ENCODE assay signal across 19 cellular contexts in genomic region chr1:230900984-230901383, GRCh38. TPM values are rescaled to one million over a fixed set of nuclear protein-coding genes. Genes with fewer than 3 reads are reported as not detected.
DNase-seq lines count a peak whose midpoint lies in the region; ATAC-seq and TF ChIP-seq lines count a peak whose summit lies in the region.
"Had no signal": no experiment of that assay in that cellular context is flagged by ENCODE, and none has a peak within 500 bp of the region (broad histone marks: within the 10 kb centered on the region; RNA-seq: fewer than 3 reads in every experiment).

No MANE protein-coding gene starts in this region.

- H3K4me3 ChIP-seq in IMR-90 (ENCODE audit: insufficient read depth, low read depth, low read length) (no peak overlapping the region), coronary artery (no peak overlapping the region), upper lobe of left lung (no peak overlapping the region)
- H3K4me3 ChIP-seq: BLaER1 treated with 17β-estradiol and CSF1 and Interleukin-3, amounts not matched to agents 10 nM and 100 nM; MG63; SJCRH30 had no signal

- POLR2A ChIA-PET in IMR-90 (lab: Charles Lee; ENCODE audit: unreplicated experiment), result interaction anchor here (1.5 kb wide), 1 partner anchor 31 kb away, joined by 3 read pairs; no protein-coding TSS in a partner anchor

- ATAC-seq in IMR-90 (ENCODE audit: low read depth) (no peak), upper lobe of left lung (ENCODE audit: low FRiP score in 2 of 2) (peak; percentile 29 to 75)
- ATAC-seq: Panc1 had no signal

- H3K4ac ChIP-seq in IMR-90 (ENCODE audit: low read depth, low read length), result peak overlapping the region; percentile 58

- no peaks in the 10 kb centered on the region for H3K27me3 Mint-ChIP-seq in mesothelial cell of epicardium (ENCODE audit: low read depth)
- H3K27me3 Mint-ChIP-seq: IgD-negative memory B cell had no signal

- intact Hi-C loops in IMR-90 (cut with micrococcal nuclease), result loop anchor here (1.0 kb wide), 1 partner anchor 32 kb away; no protein-coding TSS in a partner anchor
- intact Hi-C loops in posterior cingulate gyrus (cut with DNase I), result no loop called here

- WGBS in IMR-90 (ENCODE audit: extremely low coverage in 2 of 2, insufficient read length in 1 of 2), 2 experiments, result 100% methylated on average over 1 of the region's 6 CpGs; no CpG with 5 or more reads in 1 of the 2 experiments
- WGBS in upper lobe of left lung, 2 donors, result 64 to 76% methylated on average over 6 of the region's 6 CpGs

- TF ChIP-seq CTCF in IMR-90 (conservative IDR thresholded peaks at IDR 0.05; ENCODE audit: low read depth, low read length), result no peak
- TF ChIP-seq CTCF in coronary artery (IDR thresholded peaks at IDR 0.05), result no peak
- no peak for TF ChIP-seq CTCF in mesothelial cell of epicardium (IDR thresholded peaks at IDR 0.05; ENCODE audit: unreplicated experiment)
- no peak for TF ChIP-seq CTCF in upper lobe of left lung (IDR thresholded peaks at IDR 0.05)
- TF ChIP-seq CTCF in GM10266 (IDR thresholded peaks at IDR 0.05; ENCODE audit: control insufficient read depth, insufficient read depth, low read depth, missing control alignments), result no peak

- DNase-seq in IMR-90, result no peak
- no peak for DNase-seq in coronary artery (ENCODE audit: low spot score)
- DNase-seq in mesothelial cell of epicardium (ENCODE audit: low spot score in 2 of 2, unreplicated experiment in 2 of 2), result no peak
- peak in 1 of 2 donors; percentile 70 for DNase-seq in upper lobe of left lung
- DNase-seq in posterior cingulate gyrus, result no peak
- DNase-seq in stimulated activated CD4-positive, alpha-beta T cell treated with anti-CD3 and anti-CD28 coated beads, Interleukin-2, amount 100 ng/mL, for 48 hours, result no peak
- DNase-seq in GM10266 (ENCODE audit: extremely low spot score), result no peak
- DNase-seq: DMS79 treated with DMSO at 0.1 percent for 48 hours, H9, Kasumi-1, MG63, NCI-H1092 treated with DMSO at 0.1 percent for 48 hours, NCI-H146, NCI-H526, SJCRH30 had no signal

- no peak overlapping the region for H3K4me3 Mint-ChIP-seq in mesothelial cell of epicardium
- H3K4me3 Mint-ChIP-seq: H9, IgD-negative memory B cell had no signal

- H3K9me3 Mint-ChIP-seq in mesothelial cell of epicardium, result no peaks in the 10 kb centered on the region
- H3K9me3 Mint-ChIP-seq: H9, IgD-negative memory B cell had no signal

- H3K14ac ChIP-seq in IMR-90 (replicated peaks; ENCODE audit: low read depth, low read length), result peak overlapping the region; percentile 83; the same call in 1 of the 2 replicates

- H4K8ac ChIP-seq in IMR-90 (ENCODE audit: low read depth in 2 of 2, low read length in 2 of 2), result peak overlapping the region; percentile 39 to 63

- peak overlapping the region; percentile 88 for H2BK5ac ChIP-seq in IMR-90 (ENCODE audit: low read depth, low read length, poor library complexity, severe bottlenecking)

- H3K4me2 ChIP-seq in IMR-90 (ENCODE audit: low read depth, low read length), result no peak overlapping the region
- H3K4me2 ChIP-seq: BLaER1 treated with 17β-estradiol and CSF1 and Interleukin-3, amounts not matched to agents 10 nM and 100 nM had no signal

- peak overlapping the region; percentile 91 for H2AK5ac ChIP-seq in IMR-90 (ENCODE audit: low read depth, low read length)

- peak overlapping the region; percentile 62; the same call in 1 of the 2 replicates for H4K5ac ChIP-seq in IMR-90 (ENCODE audit: low read depth, low read length)

- peak overlapping the region; percentile 39 for H3K18ac ChIP-seq in IMR-90 (ENCODE audit: low read depth, low read length)

- TF ChIP-seq EP300 in upper lobe of left lung (IDR thresholded peaks at IDR 0.05), result no peak

- peak overlapping the region; percentile 78 for H4K91ac ChIP-seq in IMR-90 (ENCODE audit: insufficient read depth, low read depth, low read length)

- BruUV-seq in IMR-90 (replicated peaks; lab: Mats Ljungman, UMichigan), result no TSS peak

- H3K27me3 ChIP-seq in IMR-90 (ENCODE audit: control insufficient read depth, insufficient read depth, low read length), result no peaks in the 10 kb centered on the region
- H3K27me3 ChIP-seq in upper lobe of left lung, result no peaks in the 10 kb centered on the region
- H3K27me3 ChIP-seq: BLaER1 treated with 17β-estradiol and CSF1 and Interleukin-3, amounts not matched to agents 10 nM and 100 nM; MG63; SJCRH30 had no signal

- no peaks in the 10 kb centered on the region for H4K20me1 ChIP-seq in IMR-90 (ENCODE audit: insufficient read depth, low read length)
- H4K20me1 ChIP-seq: BLaER1 treated with 17β-estradiol and CSF1 and Interleukin-3, amounts not matched to agents 10 nM and 100 nM had no signal

- H3K9me3 ChIP-seq in IMR-90 (ENCODE audit: control insufficient read depth, insufficient read depth, low read length) (no peaks in the 10 kb centered on the region), upper lobe of left lung (no peaks in the 10 kb centered on the region)
- H3K9me3 ChIP-seq: BLaER1 treated with 17β-estradiol and CSF1 and Interleukin-3, amounts not matched to agents 10 nM and 100 nM; MG63; SJCRH30 had no signal

- H3K27ac Mint-ChIP-seq in mesothelial cell of epicardium, result peak overlapping the region; percentile 91
- H3K27ac Mint-ChIP-seq: H9, IgD-negative memory B cell had no signal

- H3K4me1 Mint-ChIP-seq in mesothelial cell of epicardium, result peaks cover 34% of the 10 kb centered on the region
- H3K4me1 Mint-ChIP-seq: H9, IgD-negative memory B cell had no signal

- in situ Hi-C loops in IMR-90 (cut with MboI; ENCODE audit: low sequenced_read_pairs), result no loop called here

- no peak overlapping the region for H2AK9ac ChIP-seq in IMR-90 (replicated peaks; ENCODE audit: low read depth, low read length, poor library complexity)

- no peak overlapping the region for H2AFZ ChIP-seq in IMR-90 (replicated peaks; ENCODE audit: low read length, poor library complexity)

- H3K23ac ChIP-seq in IMR-90 (ENCODE audit: low read depth, low read length), result peak overlapping the region; percentile 71; the same call in 1 of the 2 replicates

- TF ChIP-seq POLR2A in IMR-90 (IDR thresholded peaks at IDR 0.05; ENCODE audit: low read depth, low read length), result no peak
- TF ChIP-seq POLR2A in upper lobe of left lung (IDR thresholded peaks at IDR 0.05), result no peak

- H3K36me3 ChIP-seq in IMR-90 (ENCODE audit: control insufficient read depth, insufficient read depth, low read length), result no peaks in the 10 kb centered on the region
- H3K36me3 ChIP-seq in upper lobe of left lung, result peaks cover 0 to 14% (median 0%) of the 10 kb centered on the region in 4 donors
- H3K36me3 ChIP-seq: SJCRH30 had no signal

- CTCF ChIA-PET in IMR-90 (lab: Yijun Ruan, JAX), result interaction anchor here (0.5 kb wide), 1 partner anchor 73 kb away, joined by 3 read pairs; no protein-coding TSS in a partner anchor

- H2BK20ac ChIP-seq in IMR-90 (ENCODE audit: low read depth, low read length), result peak overlapping the region; percentile 85

- no peak overlapping the region for H3K9ac ChIP-seq in IMR-90 (ENCODE audit: low read depth, low read length)
- H3K9ac ChIP-seq: BLaER1 treated with 17β-estradiol and CSF1 and Interleukin-3, amounts not matched to agents 10 nM and 100 nM had no signal

- peak overlapping the region; percentile 78 for H2BK15ac ChIP-seq in IMR-90 (ENCODE audit: low read depth, low read length)

- dilution Hi-C loops in IMR-90 (cut with HindIII; ENCODE audit: low sequenced_read_pairs, unreplicated experiment), result no loop called here

- peak overlapping the region; percentile 65 for H2BK120ac ChIP-seq in IMR-90 (ENCODE audit: low read depth, low read length)

- H3K4me1 ChIP-seq in IMR-90 (ENCODE audit: control insufficient read depth, insufficient read depth, low read length) (peaks cover 12% of the 10 kb centered on the region), upper lobe of left lung (peaks cover 4 to 19% (median 11%) of the 10 kb centered on the region in 4 donors)
- H3K4me1 ChIP-seq: BLaER1 treated with 17β-estradiol and CSF1 and Interleukin-3, amounts not matched to agents 10 nM and 100 nM had no signal

- TF ChIP-seq RAD21 in IMR-90 (IDR thresholded peaks at IDR 0.05; ENCODE audit: low read length), result no peak

- H3K9me1 ChIP-seq in IMR-90 (ENCODE audit: insufficient read depth, low read length), result no peaks in the 10 kb centered on the region; the same call in 1 of the 2 replicates

- H3K27ac ChIP-seq in IMR-90 (ENCODE audit: insufficient read depth, low read length) (peak overlapping the region; percentile 82; the same call in 1 of the 2 replicates), coronary artery (peak overlapping the region; percentile 11 to 76), upper lobe of left lung (peak overlapping the region; percentile 7 to 62 (median 26))
- H3K27ac ChIP-seq: BLaER1 treated with 17β-estradiol and CSF1 and Interleukin-3, amounts not matched to agents 10 nM and 100 nM; HL-60; SJCRH30 had no signal

- H3K79me1 ChIP-seq in IMR-90 (ENCODE audit: low read depth in 1 of 2, low read length in 2 of 2), result no peaks in the 10 kb centered on the region

- peaks cover 12% of the 10 kb centered on the region for H3K36me3 Mint-ChIP-seq in mesothelial cell of epicardium

- H3K56ac ChIP-seq in IMR-90 (ENCODE audit: extremely low read depth, insufficient read depth, low read length), result no peak overlapping the region

TF ChIP-seq in IMR-90, 13 proteins besides CTCF, POLR2A, EP300 and RAD21:
- no peak for TF ChIP-seq MXI1 (IDR thresholded peaks at IDR 0.05; ENCODE audit: borderline replicate concordance, low read depth, low read length)
- no peak for TF ChIP-seq SMC3 (IDR thresholded peaks at IDR 0.05; ENCODE audit: low read depth, low read length)
- TF ChIP-seq MAZ (IDR thresholded peaks at IDR 0.05; ENCODE audit: borderline replicate concordance, low read depth, low read length), result no peak
- no peak for TF ChIP-seq RFX5 (IDR thresholded peaks at IDR 0.05; ENCODE audit: low read depth, low read length)
- no peak for TF ChIP-seq NFE2L2 (IDR thresholded peaks at IDR 0.05; ENCODE audit: low read depth, low read length)
- no peak for TF ChIP-seq CHD1 (IDR thresholded peaks at IDR 0.05; ENCODE audit: low read depth, low read length)
- TF ChIP-seq USF2 (IDR thresholded peaks at IDR 0.05; ENCODE audit: low read depth, low read length), result no peak
- TF ChIP-seq BHLHE40 (IDR thresholded peaks at IDR 0.05; ENCODE audit: low read depth, low read length), result no peak

RNA-seq across cellular contexts. Expression of gene C1orf198, which starts 32.7 kb away (rescaled TPM):
- total RNA-seq in IMR-90 (2012; rRNA removed) (74.4 and 76.2 TPM in 2 replicates), mesothelial cell of epicardium (143 to 151 TPM (median 149 TPM) in 3 replicates), upper lobe of left lung (100 to 1,000 TPM in 5 of 6 donors, 10 to 100 TPM in 1; 51.3 to 241 (median 125) TPM)
- polyA plus RNA-seq in IMR-90 (2012; rRNA removed), result 63.9 and 67.4 TPM in 2 replicates
- 33.0 and 75.6 TPM in 2 replicates for polyA plus RNA-seq in IMR-90 (2012; cell fraction: cytosol; rRNA removed)
- polyA plus RNA-seq in IMR-90 (2012; cell fraction: nucleus; rRNA removed; ENCODE audit: low replicate concordance), result 260 and 261 TPM in 2 replicates

Comparison
In these comparisons a context has a peak if more than half of its experiments do, and no peak if none do; other contexts are left out.
1. H3K27ac ChIP-seq: peak in every context shown above with its lines; median percentile 82 in IMR-90; 44 in coronary artery; 26 in upper lobe of left lung.